Comparison of ENCODE assay signal across 8 cellular contexts in the genomic region with DNA sequence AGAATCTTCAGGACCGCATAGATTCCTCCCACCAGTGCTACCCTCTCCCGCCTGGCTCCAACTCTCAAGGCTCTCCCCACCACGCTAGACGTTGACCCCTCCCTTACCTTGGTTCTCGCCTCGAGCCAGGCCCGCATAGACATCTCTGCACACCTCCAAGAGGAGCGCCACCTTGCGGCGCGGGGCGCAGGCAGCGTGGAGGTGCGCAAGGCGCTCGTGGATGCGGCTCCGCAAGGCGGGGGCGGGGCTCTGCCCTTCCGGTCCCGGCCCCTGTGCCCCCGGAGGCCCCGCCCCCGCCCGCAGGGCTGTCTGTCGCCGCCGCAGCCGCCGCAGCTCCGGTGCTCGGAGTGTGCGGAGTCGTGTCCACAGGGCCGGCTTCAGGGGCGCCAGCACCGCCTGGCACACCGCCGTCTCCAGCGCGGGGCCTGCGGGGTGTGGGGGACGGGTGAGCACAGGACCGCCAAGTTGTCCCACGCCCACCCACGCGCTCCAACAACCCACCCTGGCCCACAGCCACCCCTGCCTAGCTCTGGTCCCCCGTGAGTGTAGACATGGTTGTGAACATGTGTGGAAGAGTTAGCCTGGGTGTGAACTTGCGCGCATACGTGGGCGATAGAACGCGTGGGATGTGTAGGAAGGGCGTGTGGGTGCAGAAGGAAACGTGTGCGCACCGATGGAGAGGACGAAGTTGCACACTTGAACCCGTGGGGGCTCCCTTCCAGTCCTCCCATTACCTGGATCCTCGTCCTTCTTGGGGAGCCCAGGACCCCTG. TPM values are rescaled to one million over a fixed set of nuclear protein-coding genes. Genes with fewer than 3 reads are reported as not detected.
DNase-seq lines count a peak whose midpoint lies in the region; ATAC-seq and TF ChIP-seq lines count a peak whose summit lies in the region.

No MANE protein-coding gene starts in this region.

- intact Hi-C loops in Right ventricle myocardium superior (cut with DNase I) = no loop called here

- no peaks in the 10 kb centered on the region for H3K9me3 ChIP-seq in tibial nerve

- H3K27me3 ChIP-seq in tibial nerve = no peaks in the 10 kb centered on the region

- H3K27ac ChIP-seq in tibial nerve = peak overlapping the region; percentile 59 to 73 (median 60)

- no peaks in the 10 kb centered on the region for H3K9me3 Mint-ChIP-seq in activated naive CD4-positive, alpha-beta T cell treated with anti-CD3 and anti-CD28 coated beads, Interleukin-2, amount 50 U/mL, for 72 hours

- H3K36me3 Mint-ChIP-seq in activated naive CD4-positive, alpha-beta T cell treated with anti-CD3 and anti-CD28 coated beads, Interleukin-2, amount 50 U/mL, for 72 hours = peaks cover 18 to 39% of the 10 kb centered on the region in 2 donors

- ATAC-seq in GM18505 (IDR thresholded peaks at IDR 0.05; ENCODE audit: unreplicated experiment) (peak; percentile 60), HG03108 (IDR thresholded peaks at IDR 0.05; ENCODE audit: unreplicated experiment) (peak; percentile 62), Right ventricle myocardium superior (ENCODE audit: poor library complexity) (peak; percentile 96)
- peak; percentile 89 to 91 for ATAC-seq in activated naive CD4-positive, alpha-beta T cell treated with anti-CD3 and anti-CD28 coated beads, Interleukin-2, amount 50 U/mL, for 72 hours

- peak in 1 of 2 donors; percentile 19 for TF ChIP-seq EP300 in tibial nerve (IDR thresholded peaks at IDR 0.05)

- H3K4me1 ChIP-seq in tibial nerve = peaks cover 0 to 23% (median 9%) of the 10 kb centered on the region in 4 donors

- peak overlapping the region; percentile 42 to 62 (median 58) for H3K4me3 ChIP-seq in tibial nerve

- no peaks in the 10 kb centered on the region for H3K36me3 ChIP-seq in tibial nerve

- TF ChIP-seq CTCF in tibial nerve (IDR thresholded peaks at IDR 0.05) = peak; percentile 86 to 94 (median 87)

- peak; percentile 91 for DNase-seq in SHP77 treated with DMSO at 0.1 percent for 48 hours (lab: John Stamatoyannopoulos, UW)
- peak; percentile 89 to 93 for DNase-seq in activated naive CD4-positive, alpha-beta T cell treated with anti-CD3 and anti-CD28 coated beads, Interleukin-2, amount 50 U/mL, for 72 hours (ENCODE audit: low spot score in 2 of 2)
- peak; percentile 95 for DNase-seq in Right ventricle myocardium superior
- DNase-seq in pons (ENCODE audit: low spot score) = peak; percentile 67
- DNase-seq in tibial nerve (ENCODE audit: low spot score in 2 of 2) = peak; percentile 74 to 78
- no peak for DNase-seq in dedifferentiated amniotic fluid mesenchymal stem cell (ENCODE audit: extremely low spot score)

- WGBS in tibial nerve, 2 donors = 39 to 55% methylated on average over 16 to 21 of the region's 62 CpGs

- H3K27ac Mint-ChIP-seq in activated naive CD4-positive, alpha-beta T cell treated with anti-CD3 and anti-CD28 coated beads, Interleukin-2, amount 50 U/mL, for 72 hours = peak overlapping the region; percentile 79 to 87

- TF ChIP-seq POLR2A in GM18505 (IDR thresholded peaks at IDR 0.05; ENCODE audit: borderline replicate concordance, extremely low read depth, insufficient read depth, insufficient read length) (peak; percentile 32), tibial nerve (IDR thresholded peaks at IDR 0.05) (no peak)

RNA-seq across cellular contexts. Expression of a gene that starts 8.1 kb away (rescaled TPM):
- total RNA-seq in activated naive CD4-positive, alpha-beta T cell treated with anti-CD3 and anti-CD28 coated beads, Interleukin-2, amount 50 U/mL, for 72 hours = 100 to 1,000 TPM; 105 to 137 TPM
- total RNA-seq in Right ventricle myocardium superior (6.3 TPM), tibial nerve (10 to 100 TPM in 2 of 4 donors, 1 to 10 TPM in 2; 8.4 to 28.8 (median 11.6) TPM)

RNA-seq across cellular contexts. Expression of a gene that starts 20.2 kb away (rescaled TPM):
- 100 to 1,000 TPM; 658 to 720 TPM for total RNA-seq in activated naive CD4-positive, alpha-beta T cell treated with anti-CD3 and anti-CD28 coated beads, Interleukin-2, amount 50 U/mL, for 72 hours
- 158 TPM for total RNA-seq in Right ventricle myocardium superior
- 100 to 1,000 TPM; 170 to 205 (median 179) TPM for total RNA-seq in tibial nerve

RNA-seq across cellular contexts. Expression of a gene that starts 29.4 kb away (rescaled TPM):
- total RNA-seq in activated naive CD4-positive, alpha-beta T cell treated with anti-CD3 and anti-CD28 coated beads, Interleukin-2, amount 50 U/mL, for 72 hours = 10 to 100 TPM; 31.5 to 46.0 TPM
- total RNA-seq in Right ventricle myocardium superior (96.2 TPM), tibial nerve (100 to 1,000 TPM; 108 to 154 (median 129) TPM)

RNA-seq across cellular contexts. Expression of a gene that starts 29.7 kb away (rescaled TPM):
- total RNA-seq in activated naive CD4-positive, alpha-beta T cell treated with anti-CD3 and anti-CD28 coated beads, Interleukin-2, amount 50 U/mL, for 72 hours = 10 to 100 TPM; 41.9 to 71.9 TPM
- 14.5 TPM for total RNA-seq in Right ventricle myocardium superior
- total RNA-seq in tibial nerve = 10 to 100 TPM; 16.0 to 33.0 (median 25.2) TPM

RNA-seq across cellular contexts. Expression of a gene that starts 38.4 kb away (rescaled TPM):
- total RNA-seq in activated naive CD4-positive, alpha-beta T cell treated with anti-CD3 and anti-CD28 coated beads, Interleukin-2, amount 50 U/mL, for 72 hours = 100 to 1,000 TPM; 129 to 170 TPM
- total RNA-seq in Right ventricle myocardium superior = 1,260 TPM
- total RNA-seq in tibial nerve = 100 to 1,000 TPM in 3 of 4 donors, 10 to 100 TPM in 1; 81.8 to 135 (median 119) TPM
